ENCODE assay signal across 1 cellular context in the genomic region with DNA sequence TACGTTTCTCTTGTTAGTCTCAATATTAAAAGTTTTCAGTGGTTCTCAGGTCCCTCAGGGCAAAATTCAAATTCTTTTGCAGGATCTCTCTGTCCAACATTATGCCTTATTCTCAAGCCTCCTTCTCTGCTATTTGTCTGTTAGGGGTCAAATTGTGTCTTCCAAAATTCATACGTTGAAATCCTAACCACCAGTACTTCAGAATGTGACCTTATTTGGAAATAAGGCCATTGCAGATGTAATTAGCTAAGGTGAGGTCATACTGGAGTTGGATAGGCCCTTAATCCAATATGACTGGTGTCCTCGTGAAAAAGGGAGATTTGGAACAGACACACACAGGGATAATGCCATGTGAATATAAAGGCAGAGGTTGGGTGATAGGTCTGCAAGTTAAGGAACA.
TF ChIP-seq lines count a peak whose summit lies in the region.

No MANE protein-coding gene starts in this region.

TF ChIP-seq in GM23338, 12 proteins besides CTCF, POLR2A, EP300 and RAD21 (continued from another document):
- TF ChIP-seq POLR2AphosphoS5 (IDR thresholded peaks at IDR 0.05; ENCODE audit: low read depth) (no peak), STAT1 (IDR thresholded peaks at IDR 0.05; ENCODE audit: unreplicated experiment) (no peak), EZH2 (IDR thresholded peaks at IDR 0.05; ENCODE audit: low read depth, unreplicated experiment) (no peak), EZH2phosphoT487 (IDR thresholded peaks at IDR 0.05; ENCODE audit: unreplicated experiment) (no peak), ZNF331 (CRISPR knock-in tag; IDR thresholded peaks at IDR 0.05; ENCODE audit: low read depth) (no peak), CREB1 (CRISPR knock-in tag; IDR thresholded peaks at IDR 0.05; ENCODE audit: low read depth) (no peak), NANOG (IDR thresholded peaks at IDR 0.05; ENCODE audit: borderline replicate concordance) (no peak)
- TF ChIP-seq, protein P1, sequence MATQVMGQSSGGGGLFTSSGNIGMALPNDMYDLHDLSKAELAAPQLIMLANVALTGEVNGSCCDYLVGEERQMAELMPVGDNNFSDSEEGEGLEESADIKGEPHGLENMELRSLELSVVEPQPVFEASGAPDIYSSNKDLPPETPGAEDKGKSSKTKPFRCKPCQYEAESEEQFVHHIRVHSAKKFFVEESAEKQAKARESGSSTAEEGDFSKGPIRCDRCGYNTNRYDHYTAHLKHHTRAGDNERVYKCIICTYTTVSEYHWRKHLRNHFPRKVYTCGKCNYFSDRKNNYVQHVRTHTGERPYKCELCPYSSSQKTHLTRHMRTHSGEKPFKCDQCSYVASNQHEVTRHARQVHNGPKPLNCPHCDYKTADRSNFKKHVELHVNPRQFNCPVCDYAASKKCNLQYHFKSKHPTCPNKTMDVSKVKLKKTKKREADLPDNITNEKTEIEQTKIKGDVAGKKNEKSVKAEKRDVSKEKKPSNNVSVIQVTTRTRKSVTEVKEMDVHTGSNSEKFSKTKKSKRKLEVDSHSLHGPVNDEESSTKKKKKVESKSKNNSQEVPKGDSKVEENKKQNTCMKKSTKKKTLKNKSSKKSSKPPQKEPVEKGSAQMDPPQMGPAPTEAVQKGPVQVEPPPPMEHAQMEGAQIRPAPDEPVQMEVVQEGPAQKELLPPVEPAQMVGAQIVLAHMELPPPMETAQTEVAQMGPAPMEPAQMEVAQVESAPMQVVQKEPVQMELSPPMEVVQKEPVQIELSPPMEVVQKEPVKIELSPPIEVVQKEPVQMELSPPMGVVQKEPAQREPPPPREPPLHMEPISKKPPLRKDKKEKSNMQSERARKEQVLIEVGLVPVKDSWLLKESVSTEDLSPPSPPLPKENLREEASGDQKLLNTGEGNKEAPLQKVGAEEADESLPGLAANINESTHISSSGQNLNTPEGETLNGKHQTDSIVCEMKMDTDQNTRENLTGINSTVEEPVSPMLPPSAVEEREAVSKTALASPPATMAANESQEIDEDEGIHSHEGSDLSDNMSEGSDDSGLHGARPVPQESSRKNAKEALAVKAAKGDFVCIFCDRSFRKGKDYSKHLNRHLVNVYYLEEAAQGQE (IDR thresholded peaks at IDR 0.05; ENCODE audit: unreplicated experiment): no peak
- TF ChIP-seq, protein P2, sequence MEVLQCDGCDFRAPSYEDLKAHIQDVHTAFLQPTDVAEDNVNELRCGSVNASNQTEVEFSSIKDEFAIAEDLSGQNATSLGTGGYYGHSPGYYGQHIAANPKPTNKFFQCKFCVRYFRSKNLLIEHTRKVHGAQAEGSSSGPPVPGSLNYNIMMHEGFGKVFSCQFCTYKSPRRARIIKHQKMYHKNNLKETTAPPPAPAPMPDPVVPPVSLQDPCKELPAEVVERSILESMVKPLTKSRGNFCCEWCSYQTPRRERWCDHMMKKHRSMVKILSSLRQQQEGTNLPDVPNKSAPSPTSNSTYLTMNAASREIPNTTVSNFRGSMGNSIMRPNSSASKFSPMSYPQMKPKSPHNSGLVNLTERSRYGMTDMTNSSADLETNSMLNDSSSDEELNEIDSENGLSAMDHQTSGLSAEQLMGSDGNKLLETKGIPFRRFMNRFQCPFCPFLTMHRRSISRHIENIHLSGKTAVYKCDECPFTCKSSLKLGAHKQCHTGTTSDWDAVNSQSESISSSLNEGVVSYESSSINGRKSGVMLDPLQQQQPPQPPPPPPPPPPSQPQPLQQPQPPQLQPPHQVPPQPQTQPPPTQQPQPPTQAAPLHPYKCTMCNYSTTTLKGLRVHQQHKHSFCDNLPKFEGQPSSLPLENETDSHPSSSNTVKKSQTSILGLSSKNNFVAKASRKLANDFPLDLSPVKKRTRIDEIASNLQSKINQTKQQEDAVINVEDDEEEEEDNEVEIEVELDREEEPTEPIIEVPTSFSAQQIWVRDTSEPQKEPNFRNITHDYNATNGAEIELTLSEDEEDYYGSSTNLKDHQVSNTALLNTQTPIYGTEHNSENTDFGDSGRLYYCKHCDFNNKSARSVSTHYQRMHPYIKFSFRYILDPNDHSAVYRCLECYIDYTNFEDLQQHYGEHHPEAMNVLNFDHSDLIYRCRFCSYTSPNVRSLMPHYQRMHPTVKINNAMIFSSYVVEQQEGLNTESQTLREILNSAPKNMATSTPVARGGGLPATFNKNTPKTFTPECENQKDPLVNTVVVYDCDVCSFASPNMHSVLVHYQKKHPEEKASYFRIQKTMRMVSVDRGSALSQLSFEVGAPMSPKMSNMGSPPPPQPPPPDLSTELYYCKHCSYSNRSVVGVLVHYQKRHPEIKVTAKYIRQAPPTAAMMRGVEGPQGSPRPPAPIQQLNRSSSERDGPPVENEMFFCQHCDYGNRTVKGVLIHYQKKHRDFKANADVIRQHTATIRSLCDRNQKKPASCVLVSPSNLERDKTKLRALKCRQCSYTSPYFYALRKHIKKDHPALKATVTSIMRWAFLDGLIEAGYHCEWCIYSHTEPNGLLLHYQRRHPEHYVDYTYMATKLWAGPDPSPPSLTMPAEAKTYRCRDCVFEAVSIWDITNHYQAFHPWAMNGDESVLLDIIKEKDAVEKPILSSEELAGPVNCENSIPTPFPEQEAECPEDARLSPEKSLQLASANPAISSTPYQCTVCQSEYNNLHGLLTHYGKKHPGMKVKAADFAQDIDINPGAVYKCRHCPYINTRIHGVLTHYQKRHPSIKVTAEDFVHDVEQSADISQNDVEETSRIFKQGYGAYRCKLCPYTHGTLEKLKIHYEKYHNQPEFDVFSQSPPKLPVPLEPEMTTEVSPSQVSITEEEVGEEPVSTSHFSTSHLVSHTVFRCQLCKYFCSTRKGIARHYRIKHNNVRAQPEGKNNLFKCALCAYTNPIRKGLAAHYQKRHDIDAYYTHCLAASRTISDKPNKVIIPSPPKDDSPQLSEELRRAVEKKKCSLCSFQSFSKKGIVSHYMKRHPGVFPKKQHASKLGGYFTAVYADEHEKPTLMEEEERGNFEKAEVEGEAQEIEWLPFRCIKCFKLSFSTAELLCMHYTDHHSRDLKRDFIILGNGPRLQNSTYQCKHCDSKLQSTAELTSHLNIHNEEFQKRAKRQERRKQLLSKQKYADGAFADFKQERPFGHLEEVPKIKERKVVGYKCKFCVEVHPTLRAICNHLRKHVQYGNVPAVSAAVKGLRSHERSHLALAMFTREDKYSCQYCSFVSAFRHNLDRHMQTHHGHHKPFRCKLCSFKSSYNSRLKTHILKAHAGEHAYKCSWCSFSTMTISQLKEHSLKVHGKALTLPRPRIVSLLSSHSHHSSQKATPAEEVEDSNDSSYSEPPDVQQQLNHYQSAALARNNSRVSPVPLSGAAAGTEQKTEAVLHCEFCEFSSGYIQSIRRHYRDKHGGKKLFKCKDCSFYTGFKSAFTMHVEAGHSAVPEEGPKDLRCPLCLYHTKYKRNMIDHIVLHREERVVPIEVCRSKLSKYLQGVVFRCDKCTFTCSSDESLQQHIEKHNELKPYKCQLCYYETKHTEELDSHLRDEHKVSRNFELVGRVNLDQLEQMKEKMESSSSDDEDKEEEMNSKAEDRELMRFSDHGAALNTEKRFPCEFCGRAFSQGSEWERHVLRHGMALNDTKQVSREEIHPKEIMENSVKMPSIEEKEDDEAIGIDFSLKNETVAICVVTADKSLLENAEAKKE (CRISPR knock-in tag; IDR thresholded peaks at IDR 0.05): no peak
- TF ChIP-seq, protein P3, sequence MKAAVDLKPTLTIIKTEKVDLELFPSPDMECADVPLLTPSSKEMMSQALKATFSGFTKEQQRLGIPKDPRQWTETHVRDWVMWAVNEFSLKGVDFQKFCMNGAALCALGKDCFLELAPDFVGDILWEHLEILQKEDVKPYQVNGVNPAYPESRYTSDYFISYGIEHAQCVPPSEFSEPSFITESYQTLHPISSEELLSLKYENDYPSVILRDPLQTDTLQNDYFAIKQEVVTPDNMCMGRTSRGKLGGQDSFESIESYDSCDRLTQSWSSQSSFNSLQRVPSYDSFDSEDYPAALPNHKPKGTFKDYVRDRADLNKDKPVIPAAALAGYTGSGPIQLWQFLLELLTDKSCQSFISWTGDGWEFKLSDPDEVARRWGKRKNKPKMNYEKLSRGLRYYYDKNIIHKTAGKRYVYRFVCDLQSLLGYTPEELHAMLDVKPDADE (IDR thresholded peaks at IDR 0.05): no peak
